19 cellular contexts compared by ENCODE assay signal in genomic region chr5:16229357-16229940, GRCh38. TPM values are rescaled to one million over a fixed set of nuclear protein-coding genes. Genes with fewer than 3 reads are reported as not detected.
DNase-seq lines count a peak whose midpoint lies in the region; ATAC-seq and TF ChIP-seq lines count a peak whose summit lies in the region.
"Had no signal": no experiment of that assay in that cellular context is flagged by ENCODE, and none has a peak within 500 bp of the region (broad histone marks: within the 10 kb centered on the region; RNA-seq: fewer than 3 reads in every experiment).

No MANE protein-coding gene starts in this region.

- DNase-seq in NCI-H748 (lab: John Stamatoyannopoulos, UW; ENCODE audit: unreplicated experiment) (peak; percentile 60), NCI-H748 treated with DMSO at 0.1 percent for 48 hours (lab: John Stamatoyannopoulos, UW) (no peak), OCI-M1 (lab: John Stamatoyannopoulos, UW) (peak; percentile 30), endodermal cell (peak; percentile 58), upper lobe of right lung (no peak)
- DNase-seq: ACHN; C1 segment of cervical spinal cord; Calu3; CD4-positive, alpha-beta T cell; DMS 273 treated with DMSO at 0.1 percent for 48 hours; IMR-90 had no signal

- 55 to 81% methylated on average over 3 of the region's 3 CpGs for WGBS in endodermal cell (ENCODE audit: insufficient coverage in 1 of 2, insufficient read length in 1 of 2), 2 experiments

- no peaks in the 10 kb centered on the region for H3K27me3 ChIP-seq in endodermal cell (ENCODE audit: control insufficient read depth, insufficient read depth, low read length, poor library complexity, severe bottlenecking)
- no peaks in the 10 kb centered on the region for H3K27me3 ChIP-seq in upper lobe of right lung

- H3K4me1 ChIP-seq in endodermal cell (ENCODE audit: control insufficient read depth, insufficient read depth, low read length): peaks cover 7% of the 10 kb centered on the region
- H3K4me1 ChIP-seq in upper lobe of right lung: no peaks in the 10 kb centered on the region

- intact Hi-C loops in upper lobe of right lung (cut with DNase I): no loop called here

- ATAC-seq in upper lobe of right lung (peak; percentile 25), HG03135 (IDR thresholded peaks at IDR 0.05; ENCODE audit: unreplicated experiment) (no peak), HG02885 (IDR thresholded peaks at IDR 0.05; ENCODE audit: poor library complexity, unreplicated experiment) (no peak), HG03342 (IDR thresholded peaks at IDR 0.05; ENCODE audit: unreplicated experiment) (no peak)
- ATAC-seq: GM12878, HCT116 had no signal

- H3K9me3 ChIP-seq in endodermal cell (ENCODE audit: control insufficient read depth, low read length): peaks cover 38% of the 10 kb centered on the region
- H3K9me3 ChIP-seq in upper lobe of right lung: no peaks in the 10 kb centered on the region

- TF ChIP-seq CTCF in endodermal cell (conservative IDR thresholded peaks at IDR 0.05) (no peak), upper lobe of right lung (IDR thresholded peaks at IDR 0.05) (no peak)

- H3K27ac ChIP-seq in endodermal cell (ENCODE audit: low read depth, low read length) (no peak overlapping the region), upper lobe of right lung (no peak overlapping the region)

- H3K9me3 Mint-ChIP-seq in endodermal cell: no peaks in the 10 kb centered on the region
- H3K9me3 Mint-ChIP-seq: CD4-positive, alpha-beta T cell had no signal

- H3K4me3 Mint-ChIP-seq in endodermal cell: no peak overlapping the region
- H3K4me3 Mint-ChIP-seq: CD4-positive, alpha-beta T cell had no signal

- no peak overlapping the region for H3K9ac ChIP-seq in endodermal cell (ENCODE audit: extremely low read depth, low read length, poor library complexity, severe bottlenecking)

- no peaks in the 10 kb centered on the region for H3K36me3 ChIP-seq in endodermal cell (ENCODE audit: control insufficient read depth, insufficient read depth, low read length)
- H3K36me3 ChIP-seq in upper lobe of right lung: no peaks in the 10 kb centered on the region

- no peaks in the 10 kb centered on the region for H3K27me3 Mint-ChIP-seq in endodermal cell (ENCODE audit: insufficient read depth)
- H3K27me3 Mint-ChIP-seq: CD4-positive, alpha-beta T cell had no signal

- H3K36me3 Mint-ChIP-seq in endodermal cell (ENCODE audit: low read depth): no peaks in the 10 kb centered on the region

- peaks cover 22% of the 10 kb centered on the region for H3K4me1 Mint-ChIP-seq in endodermal cell

- H3K4me3 ChIP-seq in endodermal cell (ENCODE audit: low read length) (no peak overlapping the region), upper lobe of right lung (no peak overlapping the region)
- H3K4me3 ChIP-seq: GM12878 had no signal

- no peak overlapping the region for H3K27ac Mint-ChIP-seq in endodermal cell
- H3K27ac Mint-ChIP-seq: CD4-positive, alpha-beta T cell had no signal

RNA-seq across cellular contexts. Expression of gene MARCHF11, which starts 49.9 kb away (rescaled TPM):
- total RNA-seq in endodermal cell (10 to 100 TPM; 19.0 to 19.9 TPM), upper lobe of right lung (not detected)
- 2.5 TPM for polyA plus RNA-seq in endodermal cell (2013, experiment 1 of 2)
- 3.5 TPM for polyA plus RNA-seq in endodermal cell (2013, experiment 2 of 2)
- total RNA-seq: A172; Calu3; CD4-positive, alpha-beta T cell; Daoy; G401; GM12878; IMR-90 had no signal
- polyA plus RNA-seq: IMR-90 had no signal

Comparison
In these comparisons a context has a peak if more than half of its experiments do, and no peak if none do; other contexts are left out.
1. DNase-seq: peak in NCI-H748 (single experiment), OCI-M1 (single experiment) and endodermal cell (single experiment); none in NCI-H748 treated with DMSO at 0.1 percent for 48 hours (single experiment) and upper lobe of right lung (single experiment).
2. RNA of gene MARCHF11, which starts 49.9 kb away (total RNA-seq): 19.0 to 19.9 TPM in endodermal cell; not detected in upper lobe of right lung (single experiment); every median in the first group is over 10 times any median in the second.